ENCODE assay signal across 8 cellular contexts in the genomic region with DNA sequence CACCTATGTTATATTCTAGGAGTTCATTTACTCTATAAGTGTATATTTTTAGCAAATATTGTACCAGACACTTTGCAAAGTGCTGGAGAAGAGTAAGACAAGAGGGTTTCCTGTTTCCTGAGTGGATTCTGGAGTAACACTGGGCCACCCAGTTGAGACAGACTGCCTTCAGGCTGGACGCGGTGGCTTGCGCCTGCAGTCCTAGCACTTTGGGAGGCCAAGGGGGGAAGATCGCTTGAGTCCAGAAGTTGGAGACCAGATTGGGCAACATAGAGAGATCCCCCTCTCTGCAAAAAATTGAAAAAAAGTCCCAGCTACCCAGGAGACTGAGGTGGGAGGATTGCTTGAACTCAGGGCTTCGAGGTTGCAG. TPM values are rescaled to one million over a fixed set of nuclear protein-coding genes. Genes with fewer than 3 reads are reported as not detected.
DNase-seq lines count a peak whose midpoint lies in the region; ATAC-seq and TF ChIP-seq lines count a peak whose summit lies in the region.

No MANE protein-coding gene starts in this region.

- H3K4me3 ChIP-seq in MG63 (peak overlapping the region; percentile 88), ectodermal cell (ENCODE audit: insufficient read depth, low read depth, low read length) (peak overlapping the region; percentile 97), neuron (ENCODE audit: low read length) (peak overlapping the region; percentile 58)

- H3K36me3 ChIP-seq in MG63 (peaks cover 14% of the 10 kb centered on the region), ectodermal cell (ENCODE audit: control insufficient read depth, insufficient read depth, low read length) (peaks cover 17% of the 10 kb centered on the region), neuron (ENCODE audit: insufficient read depth, low read length) (peaks cover 29% of the 10 kb centered on the region)

- H3K27ac Mint-ChIP-seq in CD14-positive monocyte, result peak overlapping the region in 5 of 7 donors; percentile 79 to 93 (median 88)

- H3K4me1 ChIP-seq in ectodermal cell (ENCODE audit: control insufficient read depth, insufficient read depth, low read length), result no peaks in the 10 kb centered on the region
- peaks cover 9% of the 10 kb centered on the region for H3K4me1 ChIP-seq in neuron (ENCODE audit: insufficient read depth, low read length)

- no peaks in the 10 kb centered on the region for H3K27me3 ChIP-seq in MG63
- no peaks in the 10 kb centered on the region for H3K27me3 ChIP-seq in ectodermal cell (ENCODE audit: control insufficient read depth, insufficient read depth, low read length, poor library complexity, severe bottlenecking)
- H3K27me3 ChIP-seq in neuron (ENCODE audit: insufficient read depth, low read length), result no peaks in the 10 kb centered on the region

- no peak overlapping the region for H2AFZ ChIP-seq in neuron (ENCODE audit: low read depth, low read length)

- H3K4me1 Mint-ChIP-seq in CD14-positive monocyte, result peaks cover 22% of the 10 kb centered on the region

- no peak for TF ChIP-seq CTCF in CD14-positive monocyte (IDR thresholded peaks at IDR 0.05)

- 91 to 98% methylated on average over 5 of the region's 5 CpGs for WGBS in ectodermal cell, 2 experiments

- intact Hi-C loops in CD14-positive monocyte (cut with micrococcal nuclease), result loop anchor here (5.0 kb wide), 2 partner anchors 59 to 114 kb away; partner anchors contain the start of genes ZKSCAN5 (in 1 of the 2), ZNF394 (in 1 of the 2) and ZNF655 (in 1 of the 2)

- H3K36me3 Mint-ChIP-seq in CD14-positive monocyte, result peaks cover 27% of the 10 kb centered on the region in 2 donors

- H3K27me3 Mint-ChIP-seq in CD14-positive monocyte (ENCODE audit: low read depth in 3 of 3), result peaks cover 7 to 20% (median 14%) of the 10 kb centered on the region in 3 donors

- no peak for DNase-seq in CD14-positive monocyte (ENCODE audit: low spot score)
- no peak for DNase-seq in MG63
- DNase-seq in NCI-H69 (lab: John Stamatoyannopoulos, UW), result no peak
- DNase-seq in NCI-H1694 treated with DMSO at 0.1 percent for 48 hours (lab: John Stamatoyannopoulos, UW), result no peak
- no peak for DNase-seq in DMS114 treated with DMSO at 0.1 percent for 48 hours (lab: John Stamatoyannopoulos, UW; ENCODE audit: unreplicated experiment)

- peaks cover 0 to 11% (median 2%) of the 10 kb centered on the region in 7 donors for H3K9me3 Mint-ChIP-seq in CD14-positive monocyte

- peak overlapping the region; percentile 97 for H3K4me3 Mint-ChIP-seq in CD14-positive monocyte

- no peak overlapping the region for H3K27ac ChIP-seq in ectodermal cell (ENCODE audit: insufficient read depth, low read depth, low read length, poor library complexity, severe bottlenecking)

- ATAC-seq in GM21381 (IDR thresholded peaks at IDR 0.05; ENCODE audit: unreplicated experiment), result no peak

- H3K9me3 ChIP-seq in MG63 (no peaks in the 10 kb centered on the region), ectodermal cell (ENCODE audit: control insufficient read depth, low read length) (no peaks in the 10 kb centered on the region), neuron (ENCODE audit: low read length) (no peaks in the 10 kb centered on the region)

RNA-seq across cellular contexts. Expression of gene ZSCAN25, which starts 0.8 kb away (rescaled TPM):
- 1 to 10 TPM; 4.3 to 6.1 TPM for polyA plus RNA-seq in CD14-positive monocyte
- total RNA-seq in MG63 (2014; rRNA removed; shearing (Covaris generic); ENCODE audit: low replicate concordance), result 3.8 and 3.9 TPM in 2 replicates
- 15.1 TPM for polyA plus RNA-seq in ectodermal cell (2013, experiment 1 of 4)
- 19.6 TPM for polyA plus RNA-seq in ectodermal cell (2013, experiment 2 of 4)
- polyA plus RNA-seq in ectodermal cell (2013, experiment 3 of 4), result 11.5 TPM
- polyA plus RNA-seq in ectodermal cell (2013, experiment 4 of 4), result 12.7 TPM

RNA-seq across cellular contexts. Expression of gene TMEM225B, which starts 17.9 kb away (rescaled TPM):
- under 1 TPM in 1 of 2 donors, not detected in 1; 0.20 TPM for polyA plus RNA-seq in CD14-positive monocyte
- not detected in 2 replicates for total RNA-seq in MG63 (2014; rRNA removed; shearing (Covaris generic); ENCODE audit: low replicate concordance)
- polyA plus RNA-seq in ectodermal cell (2013, experiment 1 of 4), result 1.2 TPM
- 0.89 TPM for polyA plus RNA-seq in ectodermal cell (2013, experiment 2 of 4)
- polyA plus RNA-seq in ectodermal cell (2013, experiment 3 of 4), result 1.4 TPM
- polyA plus RNA-seq in ectodermal cell (2013, experiment 4 of 4), result 1.2 TPM

RNA-seq across cellular contexts. Expression of gene ZNF655, which starts 57.5 kb away (rescaled TPM):
- 10 to 100 TPM; 61.6 to 62.2 TPM for polyA plus RNA-seq in CD14-positive monocyte
- 23.1 and 36.7 TPM in 2 replicates for total RNA-seq in MG63 (2014; rRNA removed; shearing (Covaris generic); ENCODE audit: low replicate concordance)
- 57.3 TPM for polyA plus RNA-seq in ectodermal cell (2013, experiment 1 of 4)
- 54.9 TPM for polyA plus RNA-seq in ectodermal cell (2013, experiment 2 of 4)
- 47.0 TPM for polyA plus RNA-seq in ectodermal cell (2013, experiment 3 of 4)
- 54.2 TPM for polyA plus RNA-seq in ectodermal cell (2013, experiment 4 of 4)
